In the genomic region with DNA sequence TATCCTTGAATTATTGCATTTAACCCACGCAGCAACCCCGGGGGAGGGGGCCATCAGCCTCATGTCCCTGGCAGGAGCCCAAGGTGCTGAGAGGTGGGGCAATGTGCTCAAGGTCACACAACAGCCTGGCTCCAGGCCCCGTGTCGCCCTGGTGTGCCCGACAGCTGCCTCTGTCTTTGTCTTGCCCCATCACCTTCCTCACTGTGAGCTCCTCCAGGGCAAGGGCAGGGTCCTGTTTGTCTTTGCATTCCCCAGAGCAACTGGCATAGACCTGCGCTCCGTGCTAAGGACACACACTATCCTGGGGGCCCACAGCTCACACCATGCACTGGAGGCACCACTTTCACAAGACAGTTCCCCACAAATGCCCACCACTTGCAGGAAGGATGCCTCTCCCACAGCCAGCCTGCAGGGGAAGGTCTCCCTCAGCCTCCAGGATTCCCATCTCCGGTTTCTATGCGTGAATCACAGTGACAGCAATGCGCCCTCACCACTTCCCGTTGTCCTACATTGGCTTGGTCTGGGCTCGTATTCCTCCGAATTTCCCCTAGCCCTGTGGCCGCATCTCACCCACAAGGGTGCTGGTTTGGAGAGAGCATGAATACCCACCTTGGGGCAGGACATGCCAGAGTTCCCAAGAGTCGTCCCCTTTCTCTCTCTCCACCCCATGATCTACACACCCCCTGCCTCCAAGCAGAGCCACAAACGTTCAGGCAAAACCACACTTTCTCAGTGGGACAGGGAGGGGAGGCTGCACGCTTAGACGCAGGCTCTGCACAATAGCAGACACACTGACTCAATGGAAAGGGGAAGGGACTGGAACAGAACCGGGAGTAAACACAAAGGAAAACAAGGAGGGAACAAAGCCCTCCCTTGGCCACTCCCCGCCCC, we compare ENCODE assay signal across 9 cellular contexts. TPM values are rescaled to one million over a fixed set of nuclear protein-coding genes. Genes with fewer than 3 reads are reported as not detected.
DNase-seq lines count a peak whose midpoint lies in the region; ATAC-seq lines count a peak whose summit lies in the region.
"Had no signal": no experiment of that assay in that cellular context is flagged by ENCODE, and none has a peak within 500 bp of the region (broad histone marks: within the 10 kb centered on the region; RNA-seq: fewer than 3 reads in every experiment).

No MANE protein-coding gene starts in this region.

- H3K4me1 ChIP-seq in iPS-15b (ENCODE audit: control insufficient read depth, insufficient read depth, low read length) (peaks cover 45% of the 10 kb centered on the region), skeletal muscle tissue (ENCODE audit: control insufficient read depth in 3 of 3, insufficient read depth in 3 of 3, low read length in 3 of 3) (peaks cover 69 to 96% (median 93%) of the 10 kb centered on the region in 3 donors)

- ATAC-seq in GM18498 (IDR thresholded peaks at IDR 0.05; ENCODE audit: unreplicated experiment): no peak
- no peak for ATAC-seq in HG02588 (IDR thresholded peaks at IDR 0.05; ENCODE audit: unreplicated experiment)
- ATAC-seq: left colon had no signal

- no peaks in the 10 kb centered on the region for H3K36me3 ChIP-seq in iPS-15b (ENCODE audit: control insufficient read depth, insufficient read depth, low read length)
- H3K36me3 ChIP-seq in skeletal muscle tissue (ENCODE audit: control insufficient read depth in 3 of 3, insufficient read depth in 3 of 3, low read length in 3 of 3): no peaks in the 10 kb centered on the region

- DNase-seq in AG08396 (ENCODE audit: low spot score) (peak; percentile 66), amniotic epithelial cell (ENCODE audit: low read depth) (peak; percentile 75)
- DNase-seq in Jurkat, Clone E6-1 (ENCODE audit: low read depth, low spot score): peak; percentile 49
- DNase-seq in activated CD4-positive, alpha-beta T cell treated with anti-CD3 and anti-CD28 coated beads for 48 hours: no peak

- H3K4me3 ChIP-seq in Jurkat, Clone E6-1 (ENCODE audit: low read length): peak overlapping the region; percentile 50
- peak overlapping the region; percentile 12 for H3K4me3 ChIP-seq in iPS-15b (ENCODE audit: low read depth, low read length)
- H3K4me3 ChIP-seq in skeletal muscle tissue (ENCODE audit: low read length in 3 of 3): peak overlapping the region; percentile 46 to 52 (median 48)

- H3K9ac ChIP-seq in iPS-15b (ENCODE audit: low read depth, low read length) (peak overlapping the region; percentile 28), skeletal muscle tissue (ENCODE audit: low read depth in 1 of 3, low read length in 3 of 3) (peak overlapping the region; percentile 48 to 71 (median 54))

- H3K27me3 ChIP-seq in iPS-15b (ENCODE audit: control insufficient read depth, insufficient read depth, low read length) (no peaks in the 10 kb centered on the region), skeletal muscle tissue (ENCODE audit: control insufficient read depth in 3 of 3, insufficient read depth in 3 of 3, low read length in 3 of 3) (no peaks in the 10 kb centered on the region)

- peak overlapping the region; percentile 79 for H3K27ac ChIP-seq in skeletal muscle tissue (ENCODE audit: low read depth, low read length)

- H3K9me3 ChIP-seq in iPS-15b (ENCODE audit: control insufficient read depth, insufficient read depth, low read length) (no peaks in the 10 kb centered on the region), skeletal muscle tissue (ENCODE audit: control insufficient read depth in 3 of 3, low read length in 3 of 3) (no peaks in the 10 kb centered on the region)

RNA-seq across cellular contexts. Expression of gene ITPRIP, which starts 10.3 kb away (rescaled TPM):
- polyA plus RNA-seq in Jurkat, Clone E6-1 (2012; ENCODE audit: insufficient read depth, insufficient read length): 9.5 TPM
- 4.2 TPM for total RNA-seq in skeletal muscle tissue

RNA-seq across cellular contexts. Expression of gene CFAP58, which starts 25.6 kb away (rescaled TPM):
- polyA plus RNA-seq in Jurkat, Clone E6-1 (2012; ENCODE audit: insufficient read depth, insufficient read length): 0.34 TPM
- under 0.01 TPM for total RNA-seq in skeletal muscle tissue

RNA-seq across cellular contexts. Expression of gene GSTO2, which starts 59.0 kb away (rescaled TPM):
- polyA plus RNA-seq in Jurkat, Clone E6-1 (2012; ENCODE audit: insufficient read depth, insufficient read length): not detected
- total RNA-seq in skeletal muscle tissue: not detected
